ENCODE assay signal across 2 cellular contexts in the genomic region with DNA sequence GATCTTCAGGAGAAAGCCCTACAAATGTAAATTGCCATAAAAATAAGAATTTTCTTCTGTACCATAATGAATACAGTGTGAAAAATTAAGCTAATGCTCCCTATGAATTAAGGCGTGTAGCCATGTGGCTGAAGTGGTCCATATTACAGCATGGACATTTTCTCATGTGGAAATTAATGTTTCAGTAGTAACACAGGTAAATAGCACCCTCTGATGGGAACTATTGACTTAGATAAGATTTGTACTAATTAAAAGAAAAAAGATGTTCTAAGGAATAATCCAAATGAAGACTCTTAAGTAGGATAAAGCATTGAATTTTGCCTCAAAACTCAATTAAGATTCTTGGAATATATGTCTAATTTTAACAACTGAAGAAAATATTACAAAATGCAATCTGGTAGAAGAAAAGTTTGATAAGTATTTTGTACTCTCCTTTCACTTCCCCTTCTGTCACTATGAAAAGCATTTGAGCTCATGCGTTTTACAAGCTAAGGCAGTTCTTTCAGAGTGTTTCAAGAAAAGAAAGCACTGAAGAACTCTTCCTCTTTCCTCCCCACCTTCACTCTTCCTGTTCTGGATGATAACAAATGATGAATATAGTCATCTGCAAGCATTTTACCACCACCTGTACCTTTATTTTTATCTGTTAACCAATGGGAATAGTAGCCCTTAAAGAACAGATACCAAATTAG.
TF ChIP-seq lines count a peak whose summit lies in the region.

No MANE protein-coding gene starts in this region.

TF ChIP-seq in GM12878, 131 proteins besides CTCF, POLR2A, EP300 and RAD21 (continued from another document and continues in another):
- TF ChIP-seq MEF2A (IDR thresholded peaks at IDR 0.05; ENCODE audit: insufficient read depth, low read depth, low read length), result peak; percentile 48; the same call in 1 of the 2 replicates
- peak; percentile 55; the same call in 1 of the 2 replicates for TF ChIP-seq ATF2 (IDR thresholded peaks at IDR 0.05; ENCODE audit: low read length)
- peak; percentile 34 for TF ChIP-seq MTA2 (IDR thresholded peaks at IDR 0.05; ENCODE audit: low read depth)
- peak in 1 of 2 experiments; percentile 85; a peak in 2 of 4 replicates for TF ChIP-seq ETV6 (conservative IDR thresholded peaks at IDR 0.05 in 1 of 2, IDR thresholded peaks at IDR 0.05 in 1 of 2; ENCODE audit: borderline replicate concordance in 1 of 2, low read depth in 1 of 2)
- no peak for TF ChIP-seq BHLHE40 (IDR thresholded peaks at IDR 0.05; ENCODE audit: borderline replicate concordance in 1 of 2, low read depth in 2 of 2, low read length in 1 of 2)
- TF ChIP-seq, protein P1, sequence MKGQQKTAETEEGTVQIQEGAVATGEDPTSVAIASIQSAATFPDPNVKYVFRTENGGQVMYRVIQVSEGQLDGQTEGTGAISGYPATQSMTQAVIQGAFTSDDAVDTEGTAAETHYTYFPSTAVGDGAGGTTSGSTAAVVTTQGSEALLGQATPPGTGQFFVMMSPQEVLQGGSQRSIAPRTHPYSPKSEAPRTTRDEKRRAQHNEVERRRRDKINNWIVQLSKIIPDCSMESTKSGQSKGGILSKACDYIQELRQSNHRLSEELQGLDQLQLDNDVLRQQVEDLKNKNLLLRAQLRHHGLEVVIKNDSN (IDR thresholded peaks at IDR 0.05; ENCODE audit: borderline replicate concordance, extremely low read length, insufficient read depth, low read depth, low read length), result no peak
- TF ChIP-seq SMARCA5 (IDR thresholded peaks at IDR 0.05), result no peak
- peak; percentile 35; the same call in 1 of the 2 replicates for TF ChIP-seq IKZF1 (conservative IDR thresholded peaks at IDR 0.05)
- peak; percentile 24; the same call in 1 of the 2 replicates for TF ChIP-seq NBN (IDR thresholded peaks at IDR 0.05)
- no peak for TF ChIP-seq POLR2AphosphoS2 (IDR thresholded peaks at IDR 0.05; ENCODE audit: low read depth, low read length)
- TF ChIP-seq HDAC2 (IDR thresholded peaks at IDR 0.05), result no peak
- 0 out of 2 replicates have a peak, but pooled peaks have one; percentile 48 for TF ChIP-seq RELB (IDR thresholded peaks at IDR 0.05; ENCODE audit: low read depth)
- no peak for TF ChIP-seq YY1 (IDR thresholded peaks at IDR 0.05; ENCODE audit: low read depth, low read length)
- TF ChIP-seq PAX8 (IDR thresholded peaks at IDR 0.05), result no peak
- peak; percentile 44 to 62; a peak in 3 of 4 replicates for TF ChIP-seq IKZF2 (IDR thresholded peaks at IDR 0.05)
- no peak for TF ChIP-seq GABPA (IDR thresholded peaks at IDR 0.05; ENCODE audit: low read depth)
- no peak for TF ChIP-seq CEBPB (IDR thresholded peaks at IDR 0.05; ENCODE audit: borderline replicate concordance in 1 of 2, low read depth in 2 of 2, low read length in 2 of 2)
- TF ChIP-seq NFIC (IDR thresholded peaks at IDR 0.05; ENCODE audit: low read depth, low read length), result peak; percentile 49
- peak; percentile 54 for TF ChIP-seq ATF7 (IDR thresholded peaks at IDR 0.05; ENCODE audit: low read depth)
- no peak for TF ChIP-seq CBX5 (IDR thresholded peaks at IDR 0.05; ENCODE audit: low read depth)
- peak; percentile 88 for TF ChIP-seq SPI1 (IDR thresholded peaks at IDR 0.05; ENCODE audit: borderline replicate concordance, insufficient read depth, low read depth, low read length)
- TF ChIP-seq CREM (IDR thresholded peaks at IDR 0.05; ENCODE audit: low read depth), result peak; percentile 38; the same call in 1 of the 2 replicates
- no peak for TF ChIP-seq TARDBP (IDR thresholded peaks at IDR 0.05; ENCODE audit: borderline replicate concordance)
- TF ChIP-seq, protein P2, sequence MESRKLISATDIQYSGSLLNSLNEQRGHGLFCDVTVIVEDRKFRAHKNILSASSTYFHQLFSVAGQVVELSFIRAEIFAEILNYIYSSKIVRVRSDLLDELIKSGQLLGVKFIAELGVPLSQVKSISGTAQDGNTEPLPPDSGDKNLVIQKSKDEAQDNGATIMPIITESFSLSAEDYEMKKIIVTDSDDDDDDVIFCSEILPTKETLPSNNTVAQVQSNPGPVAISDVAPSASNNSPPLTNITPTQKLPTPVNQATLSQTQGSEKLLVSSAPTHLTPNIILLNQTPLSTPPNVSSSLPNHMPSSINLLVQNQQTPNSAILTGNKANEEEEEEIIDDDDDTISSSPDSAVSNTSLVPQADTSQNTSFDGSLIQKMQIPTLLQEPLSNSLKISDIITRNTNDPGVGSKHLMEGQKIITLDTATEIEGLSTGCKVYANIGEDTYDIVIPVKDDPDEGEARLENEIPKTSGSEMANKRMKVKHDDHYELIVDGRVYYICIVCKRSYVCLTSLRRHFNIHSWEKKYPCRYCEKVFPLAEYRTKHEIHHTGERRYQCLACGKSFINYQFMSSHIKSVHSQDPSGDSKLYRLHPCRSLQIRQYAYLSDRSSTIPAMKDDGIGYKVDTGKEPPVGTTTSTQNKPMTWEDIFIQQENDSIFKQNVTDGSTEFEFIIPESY (IDR thresholded peaks at IDR 0.05), result no peak
- TF ChIP-seq YBX1 (IDR thresholded peaks at IDR 0.05), result no peak

TF ChIP-seq in SK-N-SH treated with all-trans-retinoic acid at 6 μM for 48 hours, 23 proteins besides CTCF, POLR2A, EP300 and RAD21 (continued from another document):
- TF ChIP-seq, protein P3, sequence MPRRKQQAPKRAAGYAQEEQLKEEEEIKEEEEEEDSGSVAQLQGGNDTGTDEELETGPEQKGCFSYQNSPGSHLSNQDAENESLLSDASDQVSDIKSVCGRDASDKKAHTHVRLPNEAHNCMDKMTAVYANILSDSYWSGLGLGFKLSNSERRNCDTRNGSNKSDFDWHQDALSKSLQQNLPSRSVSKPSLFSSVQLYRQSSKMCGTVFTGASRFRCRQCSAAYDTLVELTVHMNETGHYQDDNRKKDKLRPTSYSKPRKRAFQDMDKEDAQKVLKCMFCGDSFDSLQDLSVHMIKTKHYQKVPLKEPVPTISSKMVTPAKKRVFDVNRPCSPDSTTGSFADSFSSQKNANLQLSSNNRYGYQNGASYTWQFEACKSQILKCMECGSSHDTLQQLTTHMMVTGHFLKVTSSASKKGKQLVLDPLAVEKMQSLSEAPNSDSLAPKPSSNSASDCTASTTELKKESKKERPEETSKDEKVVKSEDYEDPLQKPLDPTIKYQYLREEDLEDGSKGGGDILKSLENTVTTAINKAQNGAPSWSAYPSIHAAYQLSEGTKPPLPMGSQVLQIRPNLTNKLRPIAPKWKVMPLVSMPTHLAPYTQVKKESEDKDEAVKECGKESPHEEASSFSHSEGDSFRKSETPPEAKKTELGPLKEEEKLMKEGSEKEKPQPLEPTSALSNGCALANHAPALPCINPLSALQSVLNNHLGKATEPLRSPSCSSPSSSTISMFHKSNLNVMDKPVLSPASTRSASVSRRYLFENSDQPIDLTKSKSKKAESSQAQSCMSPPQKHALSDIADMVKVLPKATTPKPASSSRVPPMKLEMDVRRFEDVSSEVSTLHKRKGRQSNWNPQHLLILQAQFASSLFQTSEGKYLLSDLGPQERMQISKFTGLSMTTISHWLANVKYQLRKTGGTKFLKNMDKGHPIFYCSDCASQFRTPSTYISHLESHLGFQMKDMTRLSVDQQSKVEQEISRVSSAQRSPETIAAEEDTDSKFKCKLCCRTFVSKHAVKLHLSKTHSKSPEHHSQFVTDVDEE (CRISPR knock-in tag; IDR thresholded peaks at IDR 0.05), result no peak
- TF ChIP-seq SNAI2 (CRISPR knock-in tag; IDR thresholded peaks at IDR 0.05) (no peak), ARNTL (CRISPR knock-in tag; IDR thresholded peaks at IDR 0.05; ENCODE audit: borderline replicate concordance, low read depth) (no peak), GLIS3 (CRISPR knock-in tag; IDR thresholded peaks at IDR 0.05) (no peak), ZC3H10 (CRISPR knock-in tag; IDR thresholded peaks at IDR 0.05) (no peak)
- TF ChIP-seq, protein P4, sequence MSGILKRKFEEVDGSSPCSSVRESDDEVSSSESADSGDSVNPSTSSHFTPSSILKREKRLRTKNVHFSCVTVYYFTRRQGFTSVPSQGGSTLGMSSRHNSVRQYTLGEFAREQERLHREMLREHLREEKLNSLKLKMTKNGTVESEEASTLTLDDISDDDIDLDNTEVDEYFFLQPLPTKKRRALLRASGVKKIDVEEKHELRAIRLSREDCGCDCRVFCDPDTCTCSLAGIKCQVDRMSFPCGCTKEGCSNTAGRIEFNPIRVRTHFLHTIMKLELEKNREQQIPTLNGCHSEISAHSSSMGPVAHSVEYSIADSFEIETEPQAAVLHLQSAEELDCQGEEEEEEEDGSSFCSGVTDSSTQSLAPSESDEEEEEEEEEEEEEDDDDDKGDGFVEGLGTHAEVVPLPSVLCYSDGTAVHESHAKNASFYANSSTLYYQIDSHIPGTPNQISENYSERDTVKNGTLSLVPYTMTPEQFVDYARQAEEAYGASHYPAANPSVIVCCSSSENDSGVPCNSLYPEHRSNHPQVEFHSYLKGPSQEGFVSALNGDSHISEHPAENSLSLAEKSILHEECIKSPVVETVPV (CRISPR knock-in tag; IDR thresholded peaks at IDR 0.05), result no peak
